ENCODE assay signal across 1 cellular context in the genomic region with DNA sequence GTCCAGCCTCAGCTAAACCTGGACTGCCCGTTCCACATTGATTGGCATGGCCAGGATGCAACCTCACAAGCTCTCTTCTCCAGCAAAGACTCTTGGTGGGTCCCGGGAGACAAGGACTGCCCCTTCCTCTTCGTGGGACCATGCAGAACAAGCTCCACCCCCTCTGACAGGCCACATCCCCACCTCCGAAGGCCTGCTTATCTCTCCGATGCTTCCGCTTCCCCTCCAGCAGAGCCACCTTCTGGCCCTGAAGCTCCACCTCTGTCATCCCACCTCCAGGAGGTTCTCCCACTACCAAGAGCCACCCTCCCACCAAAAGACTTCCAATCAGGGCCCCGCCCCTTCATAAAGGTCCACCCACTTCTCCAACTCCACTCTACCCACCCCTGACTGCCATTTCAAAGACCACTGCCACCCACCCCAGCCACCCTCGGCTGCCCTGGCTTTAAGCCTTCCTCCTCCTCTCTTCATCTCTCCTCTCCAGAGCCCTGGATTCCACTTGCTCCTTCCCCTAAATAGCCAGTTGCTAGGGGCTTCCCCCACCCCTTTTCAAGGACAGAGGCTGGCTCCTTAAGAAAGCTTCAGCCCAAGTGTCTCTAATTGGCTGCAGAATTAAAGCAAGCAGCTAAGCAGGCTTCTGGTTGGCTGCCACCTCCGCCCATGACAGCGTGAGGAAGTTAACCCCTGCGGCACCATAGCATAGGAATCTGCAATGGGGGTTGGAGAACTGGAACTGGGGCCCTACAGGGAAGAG.
TF ChIP-seq lines count a peak whose summit lies in the region.

No MANE protein-coding gene starts in this region.

TF ChIP-seq in K562, 482 proteins besides CTCF, POLR2A, EP300 and RAD21 (continued from another document and continues in another):
- TF ChIP-seq, protein P1, sequence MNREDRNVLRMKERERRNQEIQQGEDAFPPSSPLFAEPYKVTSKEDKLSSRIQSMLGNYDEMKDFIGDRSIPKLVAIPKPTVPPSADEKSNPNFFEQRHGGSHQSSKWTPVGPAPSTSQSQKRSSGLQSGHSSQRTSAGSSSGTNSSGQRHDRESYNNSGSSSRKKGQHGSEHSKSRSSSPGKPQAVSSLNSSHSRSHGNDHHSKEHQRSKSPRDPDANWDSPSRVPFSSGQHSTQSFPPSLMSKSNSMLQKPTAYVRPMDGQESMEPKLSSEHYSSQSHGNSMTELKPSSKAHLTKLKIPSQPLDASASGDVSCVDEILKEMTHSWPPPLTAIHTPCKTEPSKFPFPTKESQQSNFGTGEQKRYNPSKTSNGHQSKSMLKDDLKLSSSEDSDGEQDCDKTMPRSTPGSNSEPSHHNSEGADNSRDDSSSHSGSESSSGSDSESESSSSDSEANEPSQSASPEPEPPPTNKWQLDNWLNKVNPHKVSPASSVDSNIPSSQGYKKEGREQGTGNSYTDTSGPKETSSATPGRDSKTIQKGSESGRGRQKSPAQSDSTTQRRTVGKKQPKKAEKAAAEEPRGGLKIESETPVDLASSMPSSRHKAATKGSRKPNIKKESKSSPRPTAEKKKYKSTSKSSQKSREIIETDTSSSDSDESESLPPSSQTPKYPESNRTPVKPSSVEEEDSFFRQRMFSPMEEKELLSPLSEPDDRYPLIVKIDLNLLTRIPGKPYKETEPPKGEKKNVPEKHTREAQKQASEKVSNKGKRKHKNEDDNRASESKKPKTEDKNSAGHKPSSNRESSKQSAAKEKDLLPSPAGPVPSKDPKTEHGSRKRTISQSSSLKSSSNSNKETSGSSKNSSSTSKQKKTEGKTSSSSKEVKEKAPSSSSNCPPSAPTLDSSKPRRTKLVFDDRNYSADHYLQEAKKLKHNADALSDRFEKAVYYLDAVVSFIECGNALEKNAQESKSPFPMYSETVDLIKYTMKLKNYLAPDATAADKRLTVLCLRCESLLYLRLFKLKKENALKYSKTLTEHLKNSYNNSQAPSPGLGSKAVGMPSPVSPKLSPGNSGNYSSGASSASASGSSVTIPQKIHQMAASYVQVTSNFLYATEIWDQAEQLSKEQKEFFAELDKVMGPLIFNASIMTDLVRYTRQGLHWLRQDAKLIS (CRISPR knock-in tag; IDR thresholded peaks at IDR 0.05): no peak
- TF ChIP-seq HDAC8 (tag; IDR thresholded peaks at IDR 0.05) (no peak), ZHX1 (conservative IDR thresholded peaks at IDR 0.05; ENCODE audit: low read length) (no peak), TAF1 (IDR thresholded peaks at IDR 0.05; ENCODE audit: control insufficient read depth, extremely low read depth, insufficient read depth, low read length, severe bottlenecking) (peak; percentile 37), ZFX (CRISPR knock-in tag; IDR thresholded peaks at IDR 0.05) (peak; percentile 60), RBM25 (IDR thresholded peaks at IDR 0.05; ENCODE audit: low read depth, low read length, severe bottlenecking) (peak; percentile 87), NR2C1 (IDR thresholded peaks at IDR 0.05) (no peak), NR2C1 (tag; IDR thresholded peaks at IDR 0.05) (no peak), FOXJ2 (tag; IDR thresholded peaks at IDR 0.05) (no peak), ZNF253 (CRISPR knock-in tag; conservative IDR thresholded peaks at IDR 0.05) (no peak), BACH1 (tag; IDR thresholded peaks at IDR 0.05) (no peak), EGR1 (conservative IDR thresholded peaks at IDR 0.05) (peak; percentile 54; the same call in 1 of the 2 replicates), ZBTB17 (CRISPR knock-in tag; IDR thresholded peaks at IDR 0.05) (no peak), SNIP1 (IDR thresholded peaks at IDR 0.05; ENCODE audit: low read depth) (no peak), FOXJ3 (CRISPR knock-in tag; IDR thresholded peaks at IDR 0.05) (no peak), NR2F6 (CRISPR knock-in tag; IDR thresholded peaks at IDR 0.05) (no peak), DLX4 (CRISPR knock-in tag; IDR thresholded peaks at IDR 0.05) (no peak), SETDB1 (IDR thresholded peaks at IDR 0.05; ENCODE audit: low read length) (no peak), CGGBP1 (CRISPR knock-in tag; IDR thresholded peaks at IDR 0.05) (no peak), E2F3 (CRISPR knock-in tag; IDR thresholded peaks at IDR 0.05) (no peak), CBX2 (IDR thresholded peaks at IDR 0.05; ENCODE audit: insufficient read depth, low read length, poor library complexity, severe bottlenecking) (no peak), EP400 (IDR thresholded peaks at IDR 0.05) (peak; percentile 57), RBM34 (IDR thresholded peaks at IDR 0.05; ENCODE audit: borderline replicate concordance, insufficient read depth, low read length) (no peak), ZNF124 (CRISPR knock-in tag; IDR thresholded peaks at IDR 0.05) (no peak), NR2C2 (CRISPR knock-in tag; IDR thresholded peaks at IDR 0.05) (no peak), NR2C2 (tag; IDR thresholded peaks at IDR 0.05) (no peak), CTBP1 (IDR thresholded peaks at IDR 0.05; ENCODE audit: borderline replicate concordance) (peak; percentile 71), JUND (IDR thresholded peaks at IDR 0.05; ENCODE audit: borderline replicate concordance, low read depth, low read length) (peak; percentile 22; the same call in 1 of the 2 replicates), JUND (tag; IDR thresholded peaks at IDR 0.05; ENCODE audit: borderline replicate concordance, low read depth, low read length) (peak; percentile 10; the same call in 2 of the 3 replicates), PHB2 (IDR thresholded peaks at IDR 0.05; ENCODE audit: low read depth) (no peak; the same call in 1 of the 2 replicates), MTA1 (IDR thresholded peaks at IDR 0.05; ENCODE audit: borderline replicate concordance) (0 out of 2 replicates have a peak, but pooled peaks have one; percentile 46), ZNF583 (CRISPR knock-in tag; IDR thresholded peaks at IDR 0.05) (no peak), ZNF79 (CRISPR knock-in tag; IDR thresholded peaks at IDR 0.05; ENCODE audit: low read depth) (no peak), ILK (tag; IDR thresholded peaks at IDR 0.05; ENCODE audit: borderline replicate concordance, low read depth) (no peak), ZNF354B (CRISPR knock-in tag; IDR thresholded peaks at IDR 0.05) (no peak), ZFP36 (IDR thresholded peaks at IDR 0.05; ENCODE audit: low read depth, low read length, partially characterized antibody) (no peak), ZNF239 (CRISPR knock-in tag; IDR thresholded peaks at IDR 0.05) (no peak), SLC30A9 (CRISPR knock-in tag; IDR thresholded peaks at IDR 0.05) (no peak), KDM4B (IDR thresholded peaks at IDR 0.05; ENCODE audit: borderline replicate concordance in 2 of 2, low read depth in 1 of 2) (0 out of 4 replicates have a peak, but pooled peaks of 1 of the 2 experiments have one; percentile 19), SIX5 (IDR thresholded peaks at IDR 0.05; ENCODE audit: borderline replicate concordance in 1 of 2, insufficient read depth in 1 of 2, low read depth in 1 of 2, low read length in 2 of 2) (no peak), RBM14 (IDR thresholded peaks at IDR 0.05; ENCODE audit: borderline replicate concordance, insufficient read depth, low read depth, low read length) (no peak), ZNF511 (CRISPR knock-in tag; IDR thresholded peaks at IDR 0.05) (no peak), PTRF (tag; IDR thresholded peaks at IDR 0.05) (no peak), PHB (CRISPR knock-in tag; IDR thresholded peaks at IDR 0.05) (no peak), CEBPZ (IDR thresholded peaks at IDR 0.05; ENCODE audit: borderline replicate concordance, low read depth, low read length) (no peak), HMGN3 (IDR thresholded peaks at IDR 0.05; ENCODE audit: borderline replicate concordance, extremely low read depth, insufficient read length, low read depth, low read length) (no peak), SNRNP70 (optimal IDR thresholded peaks at IDR 0.05; ENCODE audit: low read depth, low read length) (no peak), HDAC3 (IDR thresholded peaks at IDR 0.05; ENCODE audit: borderline replicate concordance, partially characterized antibody) (no peak)
- TF ChIP-seq, protein P2, sequence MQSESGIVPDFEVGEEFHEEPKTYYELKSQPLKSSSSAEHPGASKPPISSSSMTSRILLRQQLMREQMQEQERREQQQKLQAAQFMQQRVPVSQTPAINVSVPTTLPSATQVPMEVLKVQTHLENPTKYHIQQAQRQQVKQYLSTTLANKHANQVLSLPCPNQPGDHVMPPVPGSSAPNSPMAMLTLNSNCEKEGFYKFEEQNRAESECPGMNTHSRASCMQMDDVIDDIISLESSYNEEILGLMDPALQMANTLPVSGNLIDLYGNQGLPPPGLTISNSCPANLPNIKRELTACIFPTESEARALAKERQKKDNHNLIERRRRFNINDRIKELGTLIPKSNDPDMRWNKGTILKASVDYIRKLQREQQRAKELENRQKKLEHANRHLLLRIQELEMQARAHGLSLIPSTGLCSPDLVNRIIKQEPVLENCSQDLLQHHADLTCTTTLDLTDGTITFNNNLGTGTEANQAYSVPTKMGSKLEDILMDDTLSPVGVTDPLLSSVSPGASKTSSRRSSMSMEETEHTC (IDR thresholded peaks at IDR 0.05): no peak
- TF ChIP-seq, protein P3, sequence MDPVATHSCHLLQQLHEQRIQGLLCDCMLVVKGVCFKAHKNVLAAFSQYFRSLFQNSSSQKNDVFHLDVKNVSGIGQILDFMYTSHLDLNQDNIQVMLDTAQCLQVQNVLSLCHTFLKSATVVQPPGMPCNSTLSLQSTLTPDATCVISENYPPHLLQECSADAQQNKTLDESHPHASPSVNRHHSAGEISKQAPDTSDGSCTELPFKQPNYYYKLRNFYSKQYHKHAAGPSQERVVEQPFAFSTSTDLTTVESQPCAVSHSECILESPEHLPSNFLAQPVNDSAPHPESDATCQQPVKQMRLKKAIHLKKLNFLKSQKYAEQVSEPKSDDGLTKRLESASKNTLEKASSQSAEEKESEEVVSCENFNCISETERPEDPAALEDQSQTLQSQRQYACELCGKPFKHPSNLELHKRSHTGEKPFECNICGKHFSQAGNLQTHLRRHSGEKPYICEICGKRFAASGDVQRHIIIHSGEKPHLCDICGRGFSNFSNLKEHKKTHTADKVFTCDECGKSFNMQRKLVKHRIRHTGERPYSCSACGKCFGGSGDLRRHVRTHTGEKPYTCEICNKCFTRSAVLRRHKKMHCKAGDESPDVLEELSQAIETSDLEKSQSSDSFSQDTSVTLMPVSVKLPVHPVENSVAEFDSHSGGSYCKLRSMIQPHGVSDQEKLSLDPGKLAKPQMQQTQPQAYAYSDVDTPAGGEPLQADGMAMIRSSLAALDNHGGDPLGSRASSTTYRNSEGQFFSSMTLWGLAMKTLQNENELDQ (CRISPR knock-in tag; IDR thresholded peaks at IDR 0.05; ENCODE audit: borderline replicate concordance): no peak
- TF ChIP-seq, protein P4, sequence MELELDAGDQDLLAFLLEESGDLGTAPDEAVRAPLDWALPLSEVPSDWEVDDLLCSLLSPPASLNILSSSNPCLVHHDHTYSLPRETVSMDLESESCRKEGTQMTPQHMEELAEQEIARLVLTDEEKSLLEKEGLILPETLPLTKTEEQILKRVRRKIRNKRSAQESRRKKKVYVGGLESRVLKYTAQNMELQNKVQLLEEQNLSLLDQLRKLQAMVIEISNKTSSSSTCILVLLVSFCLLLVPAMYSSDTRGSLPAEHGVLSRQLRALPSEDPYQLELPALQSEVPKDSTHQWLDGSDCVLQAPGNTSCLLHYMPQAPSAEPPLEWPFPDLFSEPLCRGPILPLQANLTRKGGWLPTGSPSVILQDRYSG (tag; conservative IDR thresholded peaks at IDR 0.05; ENCODE audit: low read depth): no peak
